Comparison of ENCODE assay signal across 9 cellular contexts in genomic region chr10:16843252-16843870, GRCh38. TPM values are rescaled to one million over a fixed set of nuclear protein-coding genes. Genes with fewer than 3 reads are reported as not detected.
DNase-seq lines count a peak whose midpoint lies in the region; ATAC-seq and TF ChIP-seq lines count a peak whose summit lies in the region.
"Had no signal": no experiment of that assay in that cellular context is flagged by ENCODE, and none has a peak within 500 bp of the region (broad histone marks: within the 10 kb centered on the region; RNA-seq: fewer than 3 reads in every experiment).

No MANE protein-coding gene starts in this region.

- peaks cover 0 to 6% of the 10 kb centered on the region in 2 donors for H3K4me1 Mint-ChIP-seq in natural killer cell

- no peak overlapping the region for H3K27ac Mint-ChIP-seq in natural killer cell

- ATAC-seq in natural killer cell (peak; percentile 65 to 69 (median 67)), GM21367 (IDR thresholded peaks at IDR 0.05; ENCODE audit: unreplicated experiment) (no peak)

- intact Hi-C loops in natural killer cell (cut with micrococcal nuclease): loop anchor here (1.0 to 10.0 kb wide), 2 partner anchors 414 to 591 kb away; no protein-coding TSS in a partner anchor

- POLR2A ChIA-PET in AG04450 (lab: Yijun Ruan, JAX): no interaction called here
- POLR2A ChIA-PET in GM10248 (lab: Yijun Ruan, JAX): no interaction called here
- POLR2A ChIA-PET in RWPE1 (lab: Yijun Ruan, JAX; ENCODE audit: low non-redundant PET): no interaction called here

- DNase-seq in AG04450 (ENCODE audit: low read depth, low spot score) (peak; percentile 52), GM10248 (ENCODE audit: extremely low spot score) (peak; percentile 22), HuH-7 (ENCODE audit: low spot score) (peak; percentile 18), RWPE1 (ENCODE audit: low spot score) (peak; percentile 51), epithelial cell of proximal tubule (ENCODE audit: low read depth) (peak; percentile 52), natural killer cell (no peak), cortex of kidney (lab: John Stamatoyannopoulos, UW) (no peak)

- no peaks in the 10 kb centered on the region for H3K27me3 ChIP-seq in AG04450 (ENCODE audit: control insufficient read depth, insufficient read depth, low read length)

- H3K27ac ChIP-seq in AG04450 (ENCODE audit: low read depth, low read length): no peak overlapping the region
- H3K27ac ChIP-seq in RWPE1: no peak overlapping the region
- H3K27ac ChIP-seq: HL-60 had no signal

- H3K27me3 Mint-ChIP-seq in natural killer cell (ENCODE audit: low read depth in 2 of 2): peaks cover 2 to 8% of the 10 kb centered on the region in 2 donors

- H3K9me3 ChIP-seq in AG04450 (ENCODE audit: control insufficient read depth, insufficient read depth, low read length): no peaks in the 10 kb centered on the region

- H3K4me3 ChIP-seq in AG04450 (ENCODE audit: low read depth, low read length) (no peak overlapping the region), epithelial cell of proximal tubule (ENCODE audit: low read depth, low read length) (no peak overlapping the region)

- no peak overlapping the region for H3K4me3 Mint-ChIP-seq in natural killer cell

- TF ChIP-seq CTCF in AG04450 (IDR thresholded peaks at IDR 0.05; ENCODE audit: low read depth, low read length) (peak; percentile 53), GM10248 (IDR thresholded peaks at IDR 0.05; ENCODE audit: control extremely low read depth, extremely low read depth, low read depth, missing control alignments) (peak; percentile 33), RWPE1 (conservative IDR thresholded peaks at IDR 0.05; ENCODE audit: low read depth) (peak; percentile 51), epithelial cell of proximal tubule (conservative IDR thresholded peaks at IDR 0.05; ENCODE audit: low read depth, low read length) (peak; percentile 60), natural killer cell (IDR thresholded peaks at IDR 0.05) (peak; percentile 75)

- H3K9me3 Mint-ChIP-seq in natural killer cell: no peaks in the 10 kb centered on the region

- CTCF ChIA-PET in AG04450 (lab: Charles Lee) (interaction anchor here (0.5 to 2.3 kb wide), 17 partner anchors 9 to 590 kb away, joined by 3 to 32 read pairs (median 4); no protein-coding TSS in a partner anchor), GM10248 (lab: Yijun Ruan, JAX) (interaction anchor here (0.6 to 2.1 kb wide), 8 partner anchors 9 to 587 kb away, joined by 3 to 10 read pairs (median 3); no protein-coding TSS in a partner anchor), RWPE1 (lab: Yijun Ruan, JAX) (interaction anchor here (0.6 to 1.1 kb wide), 3 partner anchors 413 to 703 kb away, joined by 3 to 5 read pairs (median 4); no protein-coding TSS in a partner anchor)

- H3K36me3 Mint-ChIP-seq in natural killer cell: no peaks in the 10 kb centered on the region

RNA-seq across cellular contexts. Expression of gene RSU1, which starts 26.1 kb away (rescaled TPM):
- polyA plus RNA-seq in AG04450 (2011; rRNA removed): 217 and 229 TPM in 2 replicates
- 110 and 117 TPM in 2 replicates for polyA minus RNA-seq in AG04450 (2011; rRNA and poly(A)+ RNA removed)
- total RNA-seq in epithelial cell of proximal tubule (46.9 and 60.7 TPM in 2 replicates), natural killer cell (10 to 100 TPM; 75.0 to 85.3 (median 80.0) TPM)

Comparison
In these comparisons a context has a peak if more than half of its experiments do, and no peak if none do; other contexts are left out.
1. DNase-seq: peak in AG04450 (single experiment), GM10248 (single experiment), HuH-7 (single experiment), RWPE1 (single experiment) and epithelial cell of proximal tubule (single experiment); none in natural killer cell (single experiment) and cortex of kidney (single experiment).
2. Peak in every context shown above with its lines, with median percentiles within 50 percentile points of each other: CTCF ChIP-seq.